In genomic region chr17:16255481-16255901, GRCh38 we compare ENCODE assay signal across 1 cellular context.
TF ChIP-seq lines count a peak whose summit lies in the region.

No MANE protein-coding gene starts in this region.

TF ChIP-seq in IMR-90, 13 proteins besides CTCF, POLR2A, EP300 and RAD21 (continued from another document):
- no peak for TF ChIP-seq USF2 (IDR thresholded peaks at IDR 0.05; ENCODE audit: low read depth, low read length)
- TF ChIP-seq RFX5 (IDR thresholded peaks at IDR 0.05; ENCODE audit: low read depth, low read length), result no peak
- TF ChIP-seq BHLHE40 (IDR thresholded peaks at IDR 0.05; ENCODE audit: low read depth, low read length), result no peak
- TF ChIP-seq ELK1 (IDR thresholded peaks at IDR 0.05; ENCODE audit: borderline replicate concordance, low read depth, low read length), result no peak
- TF ChIP-seq FOS (IDR thresholded peaks at IDR 0.05; ENCODE audit: low read depth, low read length), result no peak
- no peak for TF ChIP-seq NFE2L2 (IDR thresholded peaks at IDR 0.05; ENCODE audit: low read depth, low read length)
- no peak for TF ChIP-seq RCOR1 (IDR thresholded peaks at IDR 0.05; ENCODE audit: insufficient replicate concordance, low read length)
- TF ChIP-seq MXI1 (IDR thresholded peaks at IDR 0.05; ENCODE audit: borderline replicate concordance, low read depth, low read length), result no peak
- TF ChIP-seq MAZ (IDR thresholded peaks at IDR 0.05; ENCODE audit: borderline replicate concordance, low read depth, low read length), result no peak
